ENCODE assay signal across 8 cellular contexts in genomic region chr10:110210663-110211454, GRCh38. TPM values are rescaled to one million over a fixed set of nuclear protein-coding genes. Genes with fewer than 3 reads are reported as not detected.
A peak's percentile ranks its signal among the peaks of the same experiment; 100 is the strongest.
DNase-seq lines count a peak whose midpoint lies in the region; ATAC-seq, FAIRE-seq and TF ChIP-seq lines count a peak whose summit lies in the region.

No MANE protein-coding gene starts in this region.

- no peaks in the 10 kb centered on the region for H3K79me2 ChIP-seq in OCI-LY3 (ENCODE audit: low read length)
- no peaks in the 10 kb centered on the region for H3K79me2 ChIP-seq in endothelial cell of umbilical vein (ENCODE audit: control insufficient read depth, insufficient read depth, low read length)

- H3K36me3 ChIP-seq in OCI-LY3 (replicated peaks; ENCODE audit: low read depth, low read length) (peaks cover 2% of the 10 kb centered on the region), endothelial cell of umbilical vein (ENCODE audit: control insufficient read depth in 2 of 2, extremely low read depth in 1 of 2, insufficient read depth in 2 of 2, low read length in 2 of 2) (no peaks in the 10 kb centered on the region), mesodermal cell (ENCODE audit: control insufficient read depth, insufficient read depth, low read length) (no peaks in the 10 kb centered on the region)

- H3K9ac ChIP-seq in OCI-LY3 (ENCODE audit: low read length) (peak overlapping the region; percentile 70), endothelial cell of umbilical vein (replicated peaks; ENCODE audit: extremely low read depth, insufficient read depth, low read length) (peak overlapping the region; percentile 52)

- no peaks in the 10 kb centered on the region for H3K9me3 ChIP-seq in OCI-LY3 (ENCODE audit: insufficient read depth, low read length)
- H3K9me3 ChIP-seq in endothelial cell of umbilical vein (replicated peaks; ENCODE audit: control insufficient read depth, insufficient read depth, low read length): no peaks in the 10 kb centered on the region
- no peaks in the 10 kb centered on the region for H3K9me3 ChIP-seq in mesodermal cell (ENCODE audit: control insufficient read depth, low read length)

- peaks cover 29% of the 10 kb centered on the region for H3K27me3 ChIP-seq in OCI-LY3 (ENCODE audit: low read depth, low read length)
- peaks cover 21 to 29% of the 10 kb centered on the region in 2 experiments for H3K27me3 ChIP-seq in endothelial cell of umbilical vein (ENCODE audit: control insufficient read depth in 2 of 2, insufficient read depth in 2 of 2, low read length in 2 of 2)

- no TSS peak for BruUV-seq in endothelial cell of umbilical vein (replicated peaks; lab: Mats Ljungman, UMichigan)

- H4K20me1 ChIP-seq in OCI-LY3 (ENCODE audit: insufficient read depth, low read length): peaks cover 26% of the 10 kb centered on the region; the same call in 1 of the 2 replicates
- H4K20me1 ChIP-seq in endothelial cell of umbilical vein (replicated peaks; ENCODE audit: control insufficient read depth, extremely low read depth, insufficient read depth, low read length): no peaks in the 10 kb centered on the region

- DNase-seq in D341Med (ENCODE audit: low spot score): peak; percentile 90
- peak; percentile 98 for DNase-seq in HuH-7.5 (ENCODE audit: low spot score)
- peak; percentile 83 for DNase-seq in activated T-cell treated with anti-CD3 and anti-CD28 coated beads for 1 hour (ENCODE audit: low read depth)
- peak; percentile 99 for DNase-seq in endothelial cell of umbilical vein (ENCODE audit: low read depth, low spot score)
- peak; percentile 79 for DNase-seq in stimulated activated CD8-positive, alpha-beta memory T cell treated with anti-CD3 and anti-CD28 coated beads, Interleukin-15, amount 100 ng/mL, for 1 hour (ENCODE audit: low read depth)

- H3K9me1 ChIP-seq in endothelial cell of umbilical vein (replicated peaks; ENCODE audit: control insufficient read depth, extremely low read depth, insufficient read depth, low read length): no peaks in the 10 kb centered on the region

- TF ChIP-seq CTCF in OCI-LY3 (IDR thresholded peaks at IDR 0.05; ENCODE audit: low read depth, low read length) (no peak), endothelial cell of umbilical vein (IDR thresholded peaks at IDR 0.05; ENCODE audit: extremely low read depth in 1 of 2, insufficient read depth in 1 of 2, low read depth in 1 of 2, low read length in 2 of 2) (no peak)

- POLR2A ChIA-PET in endothelial cell of umbilical vein (lab: Charles Lee): interaction anchor here (0.7 to 1.9 kb wide), 5 partner anchors 11 to 341 kb away, joined by 3 to 12 read pairs (median 6); no protein-coding TSS in a partner anchor

- H3K4me3 ChIP-seq in OCI-LY3 (ENCODE audit: low read length) (peak overlapping the region; percentile 100), endothelial cell of umbilical vein (replicated peaks in 1 of 3; ENCODE audit: insufficient read depth in 1 of 3, low read depth in 1 of 3, low read length in 3 of 3) (peak overlapping the region; percentile 48 to 68 (median 57)), mesodermal cell (ENCODE audit: extremely low read depth, insufficient read depth, low read length, poor library complexity, severe bottlenecking) (peak overlapping the region; percentile 79)

- H2AFZ ChIP-seq in OCI-LY3 (ENCODE audit: low read depth, low read length) (peak overlapping the region; percentile 31; the same call in 1 of the 2 replicates), endothelial cell of umbilical vein (ENCODE audit: low read depth, low read length) (peak overlapping the region; percentile 52)

- TF ChIP-seq POLR2A in endothelial cell of umbilical vein (IDR thresholded peaks at IDR 0.05; ENCODE audit: low read depth, low read length): no peak

- dilution Hi-C loops in endothelial cell of umbilical vein (cut with MboI; ENCODE audit: extremely low pct_ligation_motif_present, low sequenced_read_pairs): no loop called here

- intact Hi-C loops in endothelial cell of umbilical vein (cut with micrococcal nuclease): loop anchor here (1.0 kb wide), 6 partner anchors 14 to 327 kb away; no protein-coding TSS in a partner anchor

- CTCF ChIA-PET in endothelial cell of umbilical vein (lab: Charles Lee): interaction anchor here (0.7 to 7.1 kb wide), 7 partner anchors 13 to 327 kb away, joined by 3 to 99 read pairs (median 15); no protein-coding TSS in a partner anchor

- ATAC-seq in GM21529 (IDR thresholded peaks at IDR 0.05; ENCODE audit: unreplicated experiment): peak; percentile 66

- H3K4me1 ChIP-seq in OCI-LY3 (ENCODE audit: low read length) (peaks cover 23% of the 10 kb centered on the region), endothelial cell of umbilical vein (ENCODE audit: control insufficient read depth, extremely low read depth, insufficient read depth, low read length) (peaks cover 4% of the 10 kb centered on the region), mesodermal cell (ENCODE audit: control insufficient read depth, insufficient read depth, low read length, poor library complexity, severe bottlenecking) (peaks cover 23% of the 10 kb centered on the region)

- H3K27ac ChIP-seq in OCI-LY3 (ENCODE audit: low read length) (peak overlapping the region; percentile 37), endothelial cell of umbilical vein (ENCODE audit: insufficient read depth, low read depth, low read length) (no peak overlapping the region), mesodermal cell (ENCODE audit: low read depth, low read length, severe bottlenecking) (peak overlapping the region; percentile 91)

- peak; percentile 99 for FAIRE-seq in endothelial cell of umbilical vein (lab: Jason Lieb, UNC)

- H3K4me2 ChIP-seq in OCI-LY3 (ENCODE audit: low read length) (peak overlapping the region; percentile 93), endothelial cell of umbilical vein (ENCODE audit: insufficient read depth, low read length) (peak overlapping the region; percentile 82)

- 1% methylated on average over 29 to 48 of the region's 60 CpGs for WGBS in mesodermal cell (ENCODE audit: insufficient coverage in 2 of 2), 2 experiments

TF ChIP-seq in endothelial cell of umbilical vein, 7 proteins besides CTCF, POLR2A, EP300 and RAD21:
- TF ChIP-seq JUN (IDR thresholded peaks at IDR 0.05; ENCODE audit: borderline replicate concordance, insufficient read depth, insufficient read length, low read depth): no peak
- no peak for TF ChIP-seq POLR2AphosphoS5 (IDR thresholded peaks at IDR 0.05; ENCODE audit: insufficient read depth, low read depth, low read length)
- TF ChIP-seq, protein P1, sequence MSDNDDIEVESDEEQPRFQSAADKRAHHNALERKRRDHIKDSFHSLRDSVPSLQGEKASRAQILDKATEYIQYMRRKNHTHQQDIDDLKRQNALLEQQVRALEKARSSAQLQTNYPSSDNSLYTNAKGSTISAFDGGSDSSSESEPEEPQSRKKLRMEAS (IDR thresholded peaks at IDR 0.05; ENCODE audit: insufficient read depth, insufficient read length): peak; percentile 95
- TF ChIP-seq MYC (IDR thresholded peaks at IDR 0.05; ENCODE audit: low read depth, low read length): peak; percentile 59
- peak; percentile 70 for TF ChIP-seq GATA2 (IDR thresholded peaks at IDR 0.05; ENCODE audit: insufficient read depth, insufficient read length, low read depth, low read length)
- no peak for TF ChIP-seq FOS (IDR thresholded peaks at IDR 0.05; ENCODE audit: borderline replicate concordance, insufficient read depth, low read length)
- no peak for TF ChIP-seq EZH2 (IDR thresholded peaks at IDR 0.05; ENCODE audit: borderline replicate concordance, low read depth, low read length, severe bottlenecking)
TF ChIP-seq in endothelial cell of umbilical vein: peak in this region for 3.

RNA-seq across cellular contexts. Expression of gene MXI1, which starts 3.5 kb away (rescaled TPM):
- total RNA-seq in endothelial cell of umbilical vein: 4.7 and 8.5 TPM in 2 replicates
- 2.7 and 3.0 TPM in 2 replicates for polyA plus RNA-seq in endothelial cell of umbilical vein
- polyA plus RNA-seq in endothelial cell of umbilical vein (2011; cell fraction: cytosol; rRNA removed): 2.6 and 3.6 TPM in 2 replicates
- polyA plus RNA-seq in endothelial cell of umbilical vein (2011; cell fraction: nucleus; rRNA removed): 3.0 and 3.2 TPM in 2 replicates
- polyA plus RNA-seq in endothelial cell of umbilical vein (2012): 5.5 and 8.6 TPM in 2 replicates
- polyA minus RNA-seq in endothelial cell of umbilical vein: 3.1 and 4.5 TPM in 2 replicates
- polyA minus RNA-seq in endothelial cell of umbilical vein (2011; cell fraction: cytosol; rRNA and poly(A)+ RNA removed): 17.6 TPM
- 1.7 and 2.4 TPM in 2 replicates for polyA minus RNA-seq in endothelial cell of umbilical vein (2011; cell fraction: nucleus; rRNA and poly(A)+ RNA removed)
- polyA plus RNA-seq in mesodermal cell (2013, experiment 1 of 2): 31.7 TPM
- polyA plus RNA-seq in mesodermal cell (2013, experiment 2 of 2): 29.5 TPM
